In genomic region chr3:42032693-42033349, GRCh38 we compare ENCODE assay signal across 8 cellular contexts. TPM values are rescaled to one million over a fixed set of nuclear protein-coding genes. Genes with fewer than 3 reads are reported as not detected.
DNase-seq lines count a peak whose midpoint lies in the region; ATAC-seq, FAIRE-seq and TF ChIP-seq lines count a peak whose summit lies in the region.

No MANE protein-coding gene starts in this region.

- dilution Hi-C loops in keratinocyte (cut with MboI; ENCODE audit: extremely low pct_ligation_motif_present, low sequenced_read_pairs), result no loop called here

- no peak for TF ChIP-seq POLR2A in stomach (IDR thresholded peaks at IDR 0.05)

- DNase-seq in AG04449 (ENCODE audit: low read depth, low spot score), result peak; percentile 97
- peak; percentile 12 for DNase-seq in NCI-H1048 (lab: John Stamatoyannopoulos, UW)
- peak; percentile 45 to 95 for DNase-seq in ascending aorta (ENCODE audit: low spot score in 2 of 2)
- DNase-seq in keratinocyte (ENCODE audit: low read depth, low spot score), result no peak
- peak; percentile 45 for DNase-seq in stomach
- DNase-seq in Karpas-422, result no peak

- TF ChIP-seq EP300 in stomach (IDR thresholded peaks at IDR 0.05), result no peak

- peaks cover 75% of the 10 kb centered on the region for H3K79me2 ChIP-seq in keratinocyte (ENCODE audit: control insufficient read depth, insufficient read depth, low read length)
- H3K79me2 ChIP-seq in Karpas-422 (ENCODE audit: low read length), result peaks cover 96% of the 10 kb centered on the region

- H3K36me3 ChIP-seq in ascending aorta, result no peaks in the 10 kb centered on the region
- H3K36me3 ChIP-seq in keratinocyte (ENCODE audit: control insufficient read depth in 2 of 2, extremely low read depth in 1 of 2, insufficient read depth in 2 of 2, low read length in 2 of 2), result peaks cover 3 to 6% of the 10 kb centered on the region in 2 experiments
- peaks cover 0 to 18% (median 11%) of the 10 kb centered on the region in 4 donors for H3K36me3 ChIP-seq in stomach
- H3K36me3 ChIP-seq in Karpas-422 (ENCODE audit: insufficient read depth, low read length), result peaks cover 4% of the 10 kb centered on the region; the same call in 1 of the 2 replicates

- no peak overlapping the region for H3K9ac ChIP-seq in keratinocyte (ENCODE audit: control insufficient read depth, extremely low read depth, insufficient read depth, low read length)
- no peak overlapping the region for H3K9ac ChIP-seq in Karpas-422 (ENCODE audit: low read length)

- H3K27me3 ChIP-seq in ascending aorta, result no peaks in the 10 kb centered on the region
- no peaks in the 10 kb centered on the region for H3K27me3 ChIP-seq in keratinocyte (ENCODE audit: control insufficient read depth, extremely low read depth, insufficient read depth, low read length)
- no peaks in the 10 kb centered on the region for H3K27me3 ChIP-seq in stomach
- no peaks in the 10 kb centered on the region for H3K27me3 ChIP-seq in Karpas-422 (ENCODE audit: low read length)

- H3K4me2 ChIP-seq in keratinocyte (ENCODE audit: control insufficient read depth, extremely low read depth, insufficient read depth, low read depth, low read length) (no peak overlapping the region), Karpas-422 (ENCODE audit: low read depth, low read length, poor library complexity, severe bottlenecking) (no peak overlapping the region)

- H3K9me3 ChIP-seq in ascending aorta, result no peaks in the 10 kb centered on the region
- no peaks in the 10 kb centered on the region for H3K9me3 ChIP-seq in keratinocyte (ENCODE audit: control insufficient read depth, low read depth, low read length)
- H3K9me3 ChIP-seq in stomach, result no peaks in the 10 kb centered on the region
- no peaks in the 10 kb centered on the region for H3K9me3 ChIP-seq in Karpas-422 (ENCODE audit: low read length)

- H3K9me1 ChIP-seq in keratinocyte (ENCODE audit: control insufficient read depth, extremely low read depth, insufficient read depth, low read length), result peaks cover 2% of the 10 kb centered on the region

- no peak for FAIRE-seq in keratinocyte (lab: Jason Lieb, UNC)

- H3K27ac ChIP-seq in ascending aorta (peak overlapping the region; percentile 67 to 81), keratinocyte (ENCODE audit: control insufficient read depth, insufficient read depth, low read length) (peak overlapping the region; percentile 13), stomach (peak overlapping the region in 4 of 5 donors; percentile 57 to 80 (median 78)), Karpas-422 (ENCODE audit: low read length) (no peak overlapping the region)

- no peak for TF ChIP-seq CTCF in AG04449 (IDR thresholded peaks at IDR 0.05; ENCODE audit: insufficient read depth, low read length, missing control alignments)
- no peak for TF ChIP-seq CTCF in ascending aorta (IDR thresholded peaks at IDR 0.05)
- TF ChIP-seq CTCF in keratinocyte (optimal IDR thresholded peaks at IDR 0.05 in 1 of 3, IDR thresholded peaks at IDR 0.05 in 1 of 3, conservative IDR thresholded peaks at IDR 0.05 in 1 of 3; ENCODE audit: extremely low read depth in 1 of 3, insufficient read depth in 2 of 3, low read length in 3 of 3), result no peak
- TF ChIP-seq CTCF in stomach (IDR thresholded peaks at IDR 0.05), result no peak

- H4K20me1 ChIP-seq in keratinocyte (ENCODE audit: control insufficient read depth, extremely low read depth, insufficient read depth, low read length), result no peaks in the 10 kb centered on the region
- peaks cover 25% of the 10 kb centered on the region for H4K20me1 ChIP-seq in Karpas-422 (ENCODE audit: insufficient read depth, low read depth, low read length)

- H3K4me1 ChIP-seq in ascending aorta (peaks cover 15 to 48% of the 10 kb centered on the region in 2 donors), keratinocyte (ENCODE audit: control insufficient read depth, extremely low read depth, insufficient read depth, low read length) (peaks cover 41% of the 10 kb centered on the region), stomach (peaks cover 37 to 75% (median 52%) of the 10 kb centered on the region in 4 donors), Karpas-422 (ENCODE audit: low read length) (peaks cover 30% of the 10 kb centered on the region)

- H3K4me3 ChIP-seq in AG04449 (ENCODE audit: low read depth, low read length) (peak overlapping the region; percentile 8; the same call in 1 of the 2 replicates), ascending aorta (peak overlapping the region in 1 of 2 donors; percentile 0), keratinocyte (ENCODE audit: control insufficient read depth in 2 of 3, extremely low read depth in 1 of 3, insufficient read depth in 2 of 3, low read depth in 1 of 3, low read length in 3 of 3) (no peak overlapping the region), stomach (no peak overlapping the region), Karpas-422 (ENCODE audit: low read length) (no peak overlapping the region)

- 62 to 78% (median 70%) methylated on average over 15 of the region's 15 CpGs for WGBS in stomach, 5 donors

- no peaks in the 10 kb centered on the region for H3K9me2 ChIP-seq in Karpas-422 (replicated peaks; ENCODE audit: insufficient read depth, low read length)

- CTCF ChIA-PET in AG04449 (lab: Yijun Ruan, JAX), result interaction anchor here (1.3 kb wide), 1 partner anchor 34 kb away, joined by 4 read pairs; no protein-coding TSS in a partner anchor

- ATAC-seq in GM19455 (IDR thresholded peaks at IDR 0.05; ENCODE audit: unreplicated experiment) (no peak), HG03342 (IDR thresholded peaks at IDR 0.05; ENCODE audit: unreplicated experiment) (no peak)

- intact Hi-C loops in ascending aorta (cut with DNase I), result no loop called here
- intact Hi-C loops in stomach (cut with DNase I; ENCODE audit: low total_unique reads), result no loop called here

- POLR2A ChIA-PET in AG04449 (lab: Yijun Ruan, JAX), result interaction anchor here (1.0 kb wide), 1 partner anchor 39 kb away, joined by 3 read pairs; no protein-coding TSS in a partner anchor

- H2AFZ ChIP-seq in keratinocyte (ENCODE audit: control insufficient read depth, low read length) (no peak overlapping the region), Karpas-422 (ENCODE audit: low read length) (no peak overlapping the region)

RNA-seq across cellular contexts. Expression of gene TRAK1, which starts 58.3 kb away (rescaled TPM):
- total RNA-seq in ascending aorta (37.5 TPM), stomach (100 to 1,000 TPM in 4 of 5 donors, 10 to 100 TPM in 1; 67.1 to 328 (median 107) TPM)
- polyA plus RNA-seq in keratinocyte (58.2 to 63.7 TPM (median 62.8 TPM) in 3 replicates), stomach (10 to 100 TPM; 17.2 to 33.5 (median 20.1) TPM)
- 29.8 TPM for polyA plus RNA-seq in keratinocyte (2011; ENCODE audit: low read depth)
- 48.0 and 49.5 TPM in 2 replicates for polyA plus RNA-seq in keratinocyte (2011; cell fraction: cytosol; rRNA removed)
- 132 and 142 TPM in 2 replicates for polyA plus RNA-seq in keratinocyte (2011; cell fraction: nucleus; rRNA removed)
- 29.8 and 46.9 TPM in 2 replicates for polyA plus RNA-seq in keratinocyte (2012; ENCODE audit: low replicate concordance)
- polyA minus RNA-seq in keratinocyte, result 82.0 to 97.3 TPM (median 91.8 TPM) in 3 replicates
- polyA minus RNA-seq in keratinocyte (2011; cell fraction: cytosol; rRNA and poly(A)+ RNA removed), result 84.2 TPM
- polyA minus RNA-seq in keratinocyte (2011; cell fraction: nucleus; rRNA and poly(A)+ RNA removed), result 83.0 and 146 TPM in 2 replicates
- total RNA-seq in Karpas-422 (2014; rRNA removed; shearing (Covaris generic); ENCODE audit: low replicate concordance), result 72.8 and 115 TPM in 2 replicates

Comparison
In these comparisons a context has a peak if more than half of its experiments do, and no peak if none do; other contexts are left out.
1. DNase-seq: peak in AG04449 (single experiment), NCI-H1048 (single experiment), ascending aorta (2 of 2) and stomach (single experiment); none in keratinocyte (single experiment) and Karpas-422 (single experiment).